8 cellular contexts compared by ENCODE assay signal in genomic region chr2:197309369-197310231, GRCh38. TPM values are rescaled to one million over a fixed set of nuclear protein-coding genes. Genes with fewer than 3 reads are reported as not detected.
A peak's percentile ranks its signal among the peaks of the same experiment; 100 is the strongest.
DNase-seq lines count a peak whose midpoint lies in the region; ATAC-seq and TF ChIP-seq lines count a peak whose summit lies in the region.

No MANE protein-coding gene starts in this region.

- WGBS in testis, 2 donors, result 13 to 21% methylated on average over 9 to 34 of the region's 35 CpGs

- no peaks in the 10 kb centered on the region for H3K9me3 Mint-ChIP-seq in naive thymus-derived CD8-positive, alpha-beta T cell

- DNase-seq in NCI-H1417 (lab: John Stamatoyannopoulos, UW) (peak in 2 of 3 experiments; percentile 54 to 61), NCI-H1417 treated with DMSO at 0.1 percent for 48 hours (lab: John Stamatoyannopoulos, UW) (no peak), MV-4-11 (lab: John Stamatoyannopoulos, UW) (peak; percentile 41), testis (peak; percentile 22), NCI-H2081 treated with DMSO at 0.1 percent for 48 hours (lab: John Stamatoyannopoulos, UW) (no peak)
- DNase-seq in activated T-cell treated with anti-CD3 and anti-CD28 coated beads, Interleukin-2, amount 50 U/mL, for 1 hour, result peak; percentile 70
- DNase-seq in naive thymus-derived CD8-positive, alpha-beta T cell, result peak in 7 of 10 donors; percentile 19 to 63 (median 44)

- peak overlapping the region in 1 of 2 donors; percentile 65 for H3K27ac ChIP-seq in testis

- intact Hi-C loops in testis (cut with DNase I; ENCODE audit: low total_unique reads), result no loop called here

- TF ChIP-seq CTCF in testis (IDR thresholded peaks at IDR 0.05), result no peak

- H3K4me1 Mint-ChIP-seq in naive thymus-derived CD8-positive, alpha-beta T cell, result peaks cover 36 to 67% (median 62%) of the 10 kb centered on the region in 4 donors

- peak overlapping the region; percentile 93 to 98 (median 95) for H3K27ac Mint-ChIP-seq in naive thymus-derived CD8-positive, alpha-beta T cell

- H3K9me3 ChIP-seq in testis, result no peaks in the 10 kb centered on the region

- H3K36me3 ChIP-seq in testis (ENCODE audit: low read depth, missing control alignments), result no peaks in the 10 kb centered on the region

- no peaks in the 10 kb centered on the region for H3K27me3 ChIP-seq in testis

- H3K27me3 Mint-ChIP-seq in naive thymus-derived CD8-positive, alpha-beta T cell, result no peaks in the 10 kb centered on the region

- H3K4me3 Mint-ChIP-seq in naive thymus-derived CD8-positive, alpha-beta T cell, result peak overlapping the region; percentile 92 to 99 (median 96)

- H3K4me1 ChIP-seq in testis, result no peaks in the 10 kb centered on the region

- POLR2A ChIA-PET in naive thymus-derived CD8-positive, alpha-beta T cell (lab: Charles Lee), result interaction anchor here (0.5 to 15.8 kb wide), 32 partner anchors 8 to 189 kb away, joined by 3 to 582 read pairs (median 6); partner anchors contain the start of gene SF3B1

- TF ChIP-seq POLR2A in testis (IDR thresholded peaks at IDR 0.05), result no peak

- peak overlapping the region; percentile 48 to 67 for H3K4me3 ChIP-seq in testis

- peaks cover 0 to 6% (median 2%) of the 10 kb centered on the region in 3 donors for H3K36me3 Mint-ChIP-seq in naive thymus-derived CD8-positive, alpha-beta T cell

- ATAC-seq in esophagus mucosa, result peak; percentile 6
- ATAC-seq in naive thymus-derived CD8-positive, alpha-beta T cell, result peak; percentile 6

RNA-seq across cellular contexts. Expression of gene ANKRD44, which starts 1.0 kb away (rescaled TPM):
- total RNA-seq in esophagus mucosa (6.8 TPM), testis (10 to 100 TPM; 11.5 to 14.5 TPM)
- 100 to 1,000 TPM; 269 to 279 TPM for total RNA-seq in naive thymus-derived CD8-positive, alpha-beta T cell
- polyA plus RNA-seq in naive thymus-derived CD8-positive, alpha-beta T cell, result 10 to 100 TPM; 85.8 to 96.1 (median 94.2) TPM
- 11.2 TPM for polyA plus RNA-seq in testis (ENCODE audit: insufficient read depth, low read depth, low replicate concordance)

Comparison
In these comparisons a context has a peak if more than half of its experiments do, and no peak if none do; other contexts are left out.
1. DNase-seq: peak in NCI-H1417 (2 of 3), MV-4-11 (single experiment), activated T-cell treated with anti-CD3 and anti-CD28 coated beads, Interleukin-2, amount 50 U/mL, for 1 hour (single experiment), naive thymus-derived CD8-positive, alpha-beta T cell (7 of 10) and testis (single experiment); none in NCI-H1417 treated with DMSO at 0.1 percent for 48 hours (single experiment) and NCI-H2081 treated with DMSO at 0.1 percent for 48 hours (single experiment).
2. RNA of gene ANKRD44, which starts 1.0 kb away (total RNA-seq): 269 to 279 TPM in naive thymus-derived CD8-positive, alpha-beta T cell; 11.5 to 14.5 TPM in testis and 6.8 TPM in esophagus mucosa (single experiment); every median in the first group is over 10 times any median in the second.